ENCODE assay signal across 2 cellular contexts in genomic region chr2:122531803-122532344, GRCh38.
A peak's percentile ranks its signal among the peaks of the same experiment; 100 is the strongest.
TF ChIP-seq lines count a peak whose summit lies in the region.

No MANE protein-coding gene starts in this region.

TF ChIP-seq in K562, 482 proteins besides CTCF, POLR2A, EP300 and RAD21 (continued from another document):
- no peak for TF ChIP-seq HDAC3 (IDR thresholded peaks at IDR 0.05; ENCODE audit: borderline replicate concordance, partially characterized antibody)
- TF ChIP-seq BHLHE40 (IDR thresholded peaks at IDR 0.05; ENCODE audit: low read length): 0 out of 2 replicates have a peak, but pooled peaks have one; percentile 12
- no peak for TF ChIP-seq ZNF165 (CRISPR knock-in tag; IDR thresholded peaks at IDR 0.05; ENCODE audit: borderline replicate concordance)
- TF ChIP-seq, protein P1, sequence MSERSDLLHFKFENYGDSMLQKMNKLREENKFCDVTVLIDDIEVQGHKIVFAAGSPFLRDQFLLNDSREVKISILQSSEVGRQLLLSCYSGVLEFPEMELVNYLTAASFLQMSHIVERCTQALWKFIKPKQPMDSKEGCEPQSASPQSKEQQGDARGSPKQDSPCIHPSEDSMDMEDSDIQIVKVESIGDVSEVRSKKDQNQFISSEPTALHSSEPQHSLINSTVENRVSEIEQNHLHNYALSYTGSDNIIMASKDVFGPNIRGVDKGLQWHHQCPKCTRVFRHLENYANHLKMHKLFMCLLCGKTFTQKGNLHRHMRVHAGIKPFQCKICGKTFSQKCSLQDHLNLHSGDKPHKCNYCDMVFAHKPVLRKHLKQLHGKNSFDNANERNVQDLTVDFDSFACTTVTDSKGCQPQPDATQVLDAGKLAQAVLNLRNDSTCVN (CRISPR knock-in tag; IDR thresholded peaks at IDR 0.05): no peak

TF ChIP-seq in neural cell, 6 proteins besides CTCF, POLR2A, EP300 and RAD21 (continued from another document):
- TF ChIP-seq EZH2 (IDR thresholded peaks at IDR 0.05; ENCODE audit: borderline replicate concordance, insufficient read depth, low read length, poor library complexity, severe bottlenecking) (no peak), TAF1 (IDR thresholded peaks at IDR 0.05; ENCODE audit: low read depth) (no peak), POLR2AphosphoS5 (IDR thresholded peaks at IDR 0.05) (peak; percentile 8)
- TF ChIP-seq, protein P2, sequence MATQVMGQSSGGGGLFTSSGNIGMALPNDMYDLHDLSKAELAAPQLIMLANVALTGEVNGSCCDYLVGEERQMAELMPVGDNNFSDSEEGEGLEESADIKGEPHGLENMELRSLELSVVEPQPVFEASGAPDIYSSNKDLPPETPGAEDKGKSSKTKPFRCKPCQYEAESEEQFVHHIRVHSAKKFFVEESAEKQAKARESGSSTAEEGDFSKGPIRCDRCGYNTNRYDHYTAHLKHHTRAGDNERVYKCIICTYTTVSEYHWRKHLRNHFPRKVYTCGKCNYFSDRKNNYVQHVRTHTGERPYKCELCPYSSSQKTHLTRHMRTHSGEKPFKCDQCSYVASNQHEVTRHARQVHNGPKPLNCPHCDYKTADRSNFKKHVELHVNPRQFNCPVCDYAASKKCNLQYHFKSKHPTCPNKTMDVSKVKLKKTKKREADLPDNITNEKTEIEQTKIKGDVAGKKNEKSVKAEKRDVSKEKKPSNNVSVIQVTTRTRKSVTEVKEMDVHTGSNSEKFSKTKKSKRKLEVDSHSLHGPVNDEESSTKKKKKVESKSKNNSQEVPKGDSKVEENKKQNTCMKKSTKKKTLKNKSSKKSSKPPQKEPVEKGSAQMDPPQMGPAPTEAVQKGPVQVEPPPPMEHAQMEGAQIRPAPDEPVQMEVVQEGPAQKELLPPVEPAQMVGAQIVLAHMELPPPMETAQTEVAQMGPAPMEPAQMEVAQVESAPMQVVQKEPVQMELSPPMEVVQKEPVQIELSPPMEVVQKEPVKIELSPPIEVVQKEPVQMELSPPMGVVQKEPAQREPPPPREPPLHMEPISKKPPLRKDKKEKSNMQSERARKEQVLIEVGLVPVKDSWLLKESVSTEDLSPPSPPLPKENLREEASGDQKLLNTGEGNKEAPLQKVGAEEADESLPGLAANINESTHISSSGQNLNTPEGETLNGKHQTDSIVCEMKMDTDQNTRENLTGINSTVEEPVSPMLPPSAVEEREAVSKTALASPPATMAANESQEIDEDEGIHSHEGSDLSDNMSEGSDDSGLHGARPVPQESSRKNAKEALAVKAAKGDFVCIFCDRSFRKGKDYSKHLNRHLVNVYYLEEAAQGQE (IDR thresholded peaks at IDR 0.05; ENCODE audit: borderline replicate concordance): peak; percentile 62
TF ChIP-seq in neural cell: peak in this region for 3.
